Comparison of ENCODE assay signal across 23 cellular contexts in genomic region chr2:63619328-63619727, GRCh38.
"Had no signal": no experiment of that assay in that cellular context is flagged by ENCODE, and none has a peak within 500 bp of the region (broad histone marks: within the 10 kb centered on the region; RNA-seq: fewer than 3 reads in every experiment).

No MANE protein-coding gene starts in this region.

- H3K4me1 ChIP-seq: left ventricle myocardium inferior, pancreas, prostate gland, spleen, tibial artery, upper lobe of right lung had no signal

- ATAC-seq: naive thymus-derived CD8-positive, alpha-beta T cell; pancreas; right cardiac atrium; stimulated activated effector memory CD8-positive, alpha-beta T cell treated with anti-CD3 and anti-CD28 coated beads, Interleukin-12 subunit alpha, Interleukin-12 subunit beta, amount 100 ng/mL, for 72 hours; upper lobe of right lung had no signal

- H3K4me3 ChIP-seq: left ventricle myocardium inferior, lung, pancreas, prostate gland, sigmoid colon, spleen, suprapubic skin, thoracic aorta, tibial artery, upper lobe of right lung had no signal

- H3K27ac ChIP-seq: left ventricle myocardium inferior, pancreas, prostate gland, sigmoid colon, spleen, suprapubic skin, thoracic aorta, tibial artery, upper lobe of right lung had no signal

- H3K9me3 ChIP-seq: left ventricle myocardium inferior, pancreas, prostate gland, spleen, suprapubic skin, thoracic aorta, tibial artery, upper lobe of right lung had no signal

- H3K27me3 ChIP-seq: pancreas, sigmoid colon, suprapubic skin, tibial artery, upper lobe of right lung had no signal

- FAIRE-seq: pancreas, small intestine, urothelium cell line had no signal

- DNase-seq: hippocampal formation; islet precursor cell; left ventricle myocardium inferior; naive thymus-derived CD8-positive, alpha-beta T cell; nucleus accumbens; pancreas; posterior cingulate gyrus; retina; right cardiac atrium; sigmoid colon; small intestine; spleen; stimulated activated CD4-positive, alpha-beta T cell treated with anti-CD3 and anti-CD28 coated beads, Interleukin-4, amount 100 ng/mL, for 24 hours; stimulated activated naive CD4-positive, alpha-beta T cell; tibial artery; trophoblast cell; upper lobe of right lung had no signal

- H3K36me3 ChIP-seq: left ventricle myocardium inferior, pancreas, prostate gland, sigmoid colon, spleen, suprapubic skin, thoracic aorta, tibial artery, upper lobe of right lung had no signal
